Comparison of ENCODE assay signal across 9 cellular contexts in the genomic region with DNA sequence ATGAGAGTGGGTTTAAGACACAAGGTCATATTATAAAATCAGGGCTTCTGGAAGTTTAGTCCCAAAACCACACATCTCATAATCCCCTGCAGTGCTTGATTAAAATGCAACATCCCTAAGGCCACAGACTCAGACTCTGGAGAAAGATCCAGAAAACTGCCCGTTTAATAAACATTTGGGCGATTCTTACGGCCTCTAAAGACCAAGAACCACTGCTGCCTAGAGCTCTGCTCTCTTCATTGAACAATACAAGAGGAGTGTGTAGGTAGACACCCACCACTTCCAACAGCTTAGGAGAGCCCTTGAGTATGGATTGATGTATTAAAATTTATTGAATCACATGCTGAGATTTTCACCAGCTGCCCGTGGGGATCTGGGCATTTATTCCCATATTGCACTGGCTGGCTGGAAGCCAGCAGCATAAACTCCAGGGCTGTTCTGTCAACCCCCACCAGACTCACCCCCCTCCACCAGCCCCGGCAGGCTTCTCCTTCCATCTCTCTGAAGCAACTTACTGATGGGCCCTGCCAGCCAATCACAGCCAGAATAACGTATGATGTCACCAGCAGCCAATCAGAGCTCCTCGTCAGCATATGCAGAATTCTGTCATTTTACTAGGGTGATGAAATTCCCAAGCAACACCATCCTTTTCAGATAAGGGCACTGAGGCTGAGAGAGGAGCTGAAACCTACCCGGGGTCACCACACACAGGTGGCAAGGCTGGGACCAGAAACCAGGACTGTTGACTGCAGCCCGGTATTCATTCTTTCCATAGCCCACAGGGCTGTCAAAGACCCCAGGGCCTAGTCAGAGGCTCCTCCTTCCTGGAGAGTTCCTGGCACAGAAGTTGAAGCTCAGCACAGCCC. TPM values are rescaled to one million over a fixed set of nuclear protein-coding genes. Genes with fewer than 3 reads are reported as not detected.
DNase-seq lines count a peak whose midpoint lies in the region; ATAC-seq and TF ChIP-seq lines count a peak whose summit lies in the region.
"Had no signal": no experiment of that assay in that cellular context is flagged by ENCODE, and none has a peak within 500 bp of the region (broad histone marks: within the 10 kb centered on the region; RNA-seq: fewer than 3 reads in every experiment).

No MANE protein-coding gene starts in this region.

- H3K27ac Mint-ChIP-seq in activated CD8-positive, alpha-beta T cell treated with anti-CD3 and anti-CD28 coated beads for 36 hours = peak overlapping the region; percentile 52
- H3K27ac Mint-ChIP-seq in activated CD8-positive, alpha-beta T cell treated with anti-CD3 and anti-CD28 coated beads, Interleukin-2, amount 10 ng/mL, durations not matched to agents 7 days and 5 days = no peak overlapping the region
- no peak overlapping the region for H3K27ac Mint-ChIP-seq in activated T-helper 17 cell treated with anti-CD3 and anti-CD28 coated beads, Interleukin-2, amount 50 U/mL, for 72 hours

- POLR2A ChIA-PET in activated CD8-positive, alpha-beta T cell treated with anti-CD3 and anti-CD28 coated beads for 36 hours (lab: Charles Lee) = interaction anchor here (1.1 kb wide), 1 partner anchor 18 kb away, joined by 3 read pairs; a partner anchor contains a TSS
- POLR2A ChIA-PET in activated CD8-positive, alpha-beta T cell treated with anti-CD3 and anti-CD28 coated beads, Interleukin-2, amount 10 ng/mL, durations not matched to agents 7 days and 5 days (lab: Charles Lee) = no interaction called here

- peaks cover 8% of the 10 kb centered on the region for H3K27me3 Mint-ChIP-seq in activated CD8-positive, alpha-beta T cell treated with anti-CD3 and anti-CD28 coated beads for 36 hours
- peaks cover 7% of the 10 kb centered on the region for H3K27me3 Mint-ChIP-seq in activated CD8-positive, alpha-beta T cell treated with anti-CD3 and anti-CD28 coated beads, Interleukin-2, amount 10 ng/mL, durations not matched to agents 7 days and 5 days (ENCODE audit: low read depth)
- peaks cover 2% of the 10 kb centered on the region for H3K27me3 Mint-ChIP-seq in activated T-helper 17 cell treated with anti-CD3 and anti-CD28 coated beads, Interleukin-2, amount 50 U/mL, for 72 hours

- intact Hi-C loops in activated CD8-positive, alpha-beta T cell treated with anti-CD3 and anti-CD28 coated beads for 36 hours (cut with micrococcal nuclease) = loop anchor here (5.0 kb wide), 1 partner anchor 52 kb away; no protein-coding TSS in a partner anchor
- intact Hi-C loops in head of caudate nucleus (cut with DNase I) = loop anchor here (10.0 kb wide), 2 partner anchors 135 to 155 kb away; a partner anchor contains a TSS
- intact Hi-C loops in posterior vena cava (cut with DNase I) = loop anchor here in 1 of 2 donors (5.0 to 10.0 kb wide), 3 partner anchors 52 to 155 kb away; a partner anchor contains a TSS

- H3K4me3 Mint-ChIP-seq in activated CD8-positive, alpha-beta T cell treated with anti-CD3 and anti-CD28 coated beads for 36 hours = no peak overlapping the region
- H3K4me3 Mint-ChIP-seq in activated CD8-positive, alpha-beta T cell treated with anti-CD3 and anti-CD28 coated beads, Interleukin-2, amount 10 ng/mL, durations not matched to agents 7 days and 5 days = no peak overlapping the region
- no peak overlapping the region for H3K4me3 Mint-ChIP-seq in activated T-helper 17 cell treated with anti-CD3 and anti-CD28 coated beads, Interleukin-2, amount 50 U/mL, for 72 hours

- H3K36me3 Mint-ChIP-seq in activated CD8-positive, alpha-beta T cell treated with anti-CD3 and anti-CD28 coated beads for 36 hours (ENCODE audit: low read depth) = no peaks in the 10 kb centered on the region
- no peaks in the 10 kb centered on the region for H3K36me3 Mint-ChIP-seq in activated CD8-positive, alpha-beta T cell treated with anti-CD3 and anti-CD28 coated beads, Interleukin-2, amount 10 ng/mL, durations not matched to agents 7 days and 5 days (ENCODE audit: low read depth)
- H3K36me3 Mint-ChIP-seq in activated T-helper 17 cell treated with anti-CD3 and anti-CD28 coated beads, Interleukin-2, amount 50 U/mL, for 72 hours (ENCODE audit: low read depth) = no peaks in the 10 kb centered on the region

- ATAC-seq in activated CD8-positive, alpha-beta T cell treated with anti-CD3 and anti-CD28 coated beads for 36 hours = peak; percentile 76
- no peak for ATAC-seq in activated CD8-positive, alpha-beta T cell treated with anti-CD3 and anti-CD28 coated beads, Interleukin-2, amount 10 ng/mL, durations not matched to agents 7 days and 5 days
- ATAC-seq in activated T-helper 17 cell treated with anti-CD3 and anti-CD28 coated beads, Interleukin-2, amount 50 U/mL, for 72 hours (replicated peaks) = peak; percentile 37
- ATAC-seq in GM21723 (IDR thresholded peaks at IDR 0.05; ENCODE audit: unreplicated experiment) = no peak
- ATAC-seq in GM21717 (IDR thresholded peaks at IDR 0.05; ENCODE audit: unreplicated experiment) = no peak

- DNase-seq in activated CD8-positive, alpha-beta T cell treated with anti-CD3 and anti-CD28 coated beads for 36 hours = peak; percentile 68
- no peak for DNase-seq in activated CD8-positive, alpha-beta T cell treated with anti-CD3 and anti-CD28 coated beads, Interleukin-2, amount 10 ng/mL, durations not matched to agents 7 days and 5 days
- peak; percentile 82 to 90 for DNase-seq in NCI-H187 (lab: John Stamatoyannopoulos, UW)
- peak; percentile 88 to 99 (median 96) for DNase-seq in head of caudate nucleus
- DNase-seq in posterior vena cava (ENCODE audit: low spot score) = peak; percentile 91

- no peaks in the 10 kb centered on the region for H3K9me3 Mint-ChIP-seq in activated CD8-positive, alpha-beta T cell treated with anti-CD3 and anti-CD28 coated beads for 36 hours
- H3K9me3 Mint-ChIP-seq in activated CD8-positive, alpha-beta T cell treated with anti-CD3 and anti-CD28 coated beads, Interleukin-2, amount 10 ng/mL, durations not matched to agents 7 days and 5 days (ENCODE audit: insufficient read depth) = no peaks in the 10 kb centered on the region
- H3K9me3 Mint-ChIP-seq in activated T-helper 17 cell treated with anti-CD3 and anti-CD28 coated beads, Interleukin-2, amount 50 U/mL, for 72 hours = no peaks in the 10 kb centered on the region

- no peak for TF ChIP-seq CTCF in activated CD8-positive, alpha-beta T cell treated with anti-CD3 and anti-CD28 coated beads for 36 hours (IDR thresholded peaks at IDR 0.05)

- CTCF ChIA-PET in activated CD8-positive, alpha-beta T cell treated with anti-CD3 and anti-CD28 coated beads for 36 hours (lab: Charles Lee) = interaction anchor here (0.8 to 11.9 kb wide), 7 partner anchors 10 to 159 kb away, joined by 3 to 215 read pairs (median 21); no protein-coding TSS in a partner anchor
- CTCF ChIA-PET in activated CD8-positive, alpha-beta T cell treated with anti-CD3 and anti-CD28 coated beads, Interleukin-2, amount 10 ng/mL, durations not matched to agents 7 days and 5 days (lab: Charles Lee) = interaction anchor here (1.0 to 10.0 kb wide), 6 partner anchors 18 to 159 kb away, joined by 3 to 139 read pairs (median 12); no protein-coding TSS in a partner anchor

- peaks cover 8% of the 10 kb centered on the region for H3K4me1 Mint-ChIP-seq in activated CD8-positive, alpha-beta T cell treated with anti-CD3 and anti-CD28 coated beads for 36 hours (ENCODE audit: low read depth)
- no peaks in the 10 kb centered on the region for H3K4me1 Mint-ChIP-seq in activated CD8-positive, alpha-beta T cell treated with anti-CD3 and anti-CD28 coated beads, Interleukin-2, amount 10 ng/mL, durations not matched to agents 7 days and 5 days (ENCODE audit: low read depth)
- no peaks in the 10 kb centered on the region for H3K4me1 Mint-ChIP-seq in activated T-helper 17 cell treated with anti-CD3 and anti-CD28 coated beads, Interleukin-2, amount 50 U/mL, for 72 hours

RNA-seq across cellular contexts. Expression of a gene that starts 0.7 kb away (rescaled TPM):
- under 1 TPM; 0.61 to 0.83 TPM for total RNA-seq in activated CD8-positive, alpha-beta T cell treated with anti-CD3 and anti-CD28 coated beads for 36 hours
- not detected for total RNA-seq in activated CD8-positive, alpha-beta T cell treated with anti-CD3 and anti-CD28 coated beads, Interleukin-2, amount 10 ng/mL, durations not matched to agents 7 days and 5 days
- total RNA-seq in activated T-helper 17 cell treated with anti-CD3 and anti-CD28 coated beads, Interleukin-2, amount 50 U/mL, for 72 hours = under 1 TPM; 0.05 to 0.24 TPM
- total RNA-seq in posterior vena cava = 1 to 10 TPM; 5.8 to 9.5 TPM
- total RNA-seq: activated CD8-positive, alpha-beta memory T cell treated with anti-CD3 and anti-CD28 coated beads for 36 hours had no signal

RNA-seq across cellular contexts. Expression of a gene that starts 18.0 kb away (rescaled TPM):
- total RNA-seq in activated CD8-positive, alpha-beta T cell treated with anti-CD3 and anti-CD28 coated beads for 36 hours = 100 to 1,000 TPM; 700 to 729 TPM
- 100 to 1,000 TPM; 709 to 727 TPM for total RNA-seq in activated CD8-positive, alpha-beta T cell treated with anti-CD3 and anti-CD28 coated beads, Interleukin-2, amount 10 ng/mL, durations not matched to agents 7 days and 5 days
- total RNA-seq in activated T-helper 17 cell treated with anti-CD3 and anti-CD28 coated beads, Interleukin-2, amount 50 U/mL, for 72 hours = 1,000 to 10,000 TPM in 1 of 2 donors, 100 to 1,000 TPM in 1; 701 to 1,114 TPM
- total RNA-seq in posterior vena cava = 1,000 to 10,000 TPM; 2,679 to 3,454 TPM

RNA-seq across cellular contexts. Expression of a gene that starts 32.0 kb away (rescaled TPM):
- total RNA-seq in activated CD8-positive, alpha-beta T cell treated with anti-CD3 and anti-CD28 coated beads for 36 hours = not detected
- total RNA-seq in activated CD8-positive, alpha-beta T cell treated with anti-CD3 and anti-CD28 coated beads, Interleukin-2, amount 10 ng/mL, durations not matched to agents 7 days and 5 days = not detected
- not detected for total RNA-seq in activated T-helper 17 cell treated with anti-CD3 and anti-CD28 coated beads, Interleukin-2, amount 50 U/mL, for 72 hours
- 10 to 100 TPM; 26.7 to 31.5 TPM for total RNA-seq in posterior vena cava
- total RNA-seq: activated CD8-positive, alpha-beta memory T cell treated with anti-CD3 and anti-CD28 coated beads for 36 hours had no signal

RNA-seq across cellular contexts. Expression of a gene that starts 58.1 kb away (rescaled TPM):
- total RNA-seq in activated CD8-positive, alpha-beta T cell treated with anti-CD3 and anti-CD28 coated beads for 36 hours = 10 to 100 TPM; 10.3 to 13.9 TPM
- total RNA-seq in activated CD8-positive, alpha-beta T cell treated with anti-CD3 and anti-CD28 coated beads, Interleukin-2, amount 10 ng/mL, durations not matched to agents 7 days and 5 days = 1 to 10 TPM; 3.8 to 4.5 TPM
- total RNA-seq in activated T-helper 17 cell treated with anti-CD3 and anti-CD28 coated beads, Interleukin-2, amount 50 U/mL, for 72 hours = 10 to 100 TPM in 1 of 2 donors, 1 to 10 TPM in 1; 3.6 to 24.7 TPM
- total RNA-seq in posterior vena cava = 100 to 1,000 TPM in 1 of 2 donors, 10 to 100 TPM in 1; 83.0 to 106 TPM

Comparison
In these comparisons a context has a peak if more than half of its experiments do, and no peak if none do; other contexts are left out.
1. ATAC-seq: peak in activated CD8-positive, alpha-beta T cell treated with anti-CD3 and anti-CD28 coated beads for 36 hours (single experiment) and activated T-helper 17 cell treated with anti-CD3 and anti-CD28 coated beads, Interleukin-2, amount 50 U/mL, for 72 hours (single experiment); none in activated CD8-positive, alpha-beta T cell treated with anti-CD3 and anti-CD28 coated beads, Interleukin-2, amount 10 ng/mL, durations not matched to agents 7 days and 5 days (single experiment), GM21723 (single experiment) and GM21717 (single experiment).
2. RNA of a gene that starts 32.0 kb away (total RNA-seq): 26.7 to 31.5 TPM in posterior vena cava; not detected in activated CD8-positive, alpha-beta T cell treated with anti-CD3 and anti-CD28 coated beads for 36 hours, not detected in activated T-helper 17 cell treated with anti-CD3 and anti-CD28 coated beads, Interleukin-2, amount 50 U/mL, for 72 hours and not detected in activated CD8-positive, alpha-beta T cell treated with anti-CD3 and anti-CD28 coated beads, Interleukin-2, amount 10 ng/mL, durations not matched to agents 7 days and 5 days; every median in the first group is over 10 times any median in the second.